ENCODE assay signal across 9 cellular contexts in genomic region chr9:124242331-124243194, GRCh38. TPM values are rescaled to one million over a fixed set of nuclear protein-coding genes. Genes with fewer than 3 reads are reported as not detected.
A peak's percentile ranks its signal among the peaks of the same experiment; 100 is the strongest.
DNase-seq lines count a peak whose midpoint lies in the region; ATAC-seq, FAIRE-seq and TF ChIP-seq lines count a peak whose summit lies in the region.
"Had no signal": no experiment of that assay in that cellular context is flagged by ENCODE, and none has a peak within 500 bp of the region (broad histone marks: within the 10 kb centered on the region; RNA-seq: fewer than 3 reads in every experiment).

No MANE protein-coding gene starts in this region.

- H3K4me1 ChIP-seq in kidney (ENCODE audit: control insufficient read depth in 1 of 2, insufficient read depth in 1 of 2, low read depth in 1 of 2, low read length in 2 of 2) (peaks cover 0 to 4% of the 10 kb centered on the region in 2 donors), subcutaneous abdominal adipose tissue (ENCODE audit: control insufficient read depth in 5 of 5, insufficient read depth in 5 of 5, low read length in 5 of 5) (peaks cover 5 to 28% (median 19%) of the 10 kb centered on the region in 5 donors)

- ATAC-seq in WTC11: peak; percentile 85
- no peak for ATAC-seq in HG03354 (IDR thresholded peaks at IDR 0.05; ENCODE audit: poor library complexity, severe bottlenecking, unreplicated experiment)
- ATAC-seq in GM19328 (IDR thresholded peaks at IDR 0.05; ENCODE audit: unreplicated experiment): no peak

- no peaks in the 10 kb centered on the region for H3K27me3 ChIP-seq in subcutaneous abdominal adipose tissue (ENCODE audit: control insufficient read depth in 5 of 5, insufficient read depth in 4 of 5, low read length in 5 of 5)

- H3K9me3 Mint-ChIP-seq in WTC11: no peaks in the 10 kb centered on the region

- peak overlapping the region; percentile 96 for H3K27ac Mint-ChIP-seq in WTC11

- CTCF ChIA-PET in WTC11 (lab: Charles Lee): interaction anchor here (1.1 to 1.8 kb wide), 2 partner anchors 78 to 116 kb away, joined by 4 to 6 read pairs; no protein-coding TSS in a partner anchor

- intact Hi-C loops in kidney (cut with DNase I): no loop called here

- POLR2A ChIA-PET in WTC11 (lab: Charles Lee): no interaction called here

- H3K4me3 ChIP-seq in HFF-Myc (replicated peaks; ENCODE audit: low read depth, low read length): peak overlapping the region; percentile 40
- peak overlapping the region; percentile 26 to 55 for H3K4me3 ChIP-seq in kidney (ENCODE audit: low read length in 2 of 2)
- peak overlapping the region; percentile 26 to 80 (median 55) for H3K4me3 ChIP-seq in subcutaneous abdominal adipose tissue (ENCODE audit: low read depth in 1 of 5, low read length in 5 of 5)

- no peak for TF ChIP-seq CTCF in HFF-Myc (IDR thresholded peaks at IDR 0.05; ENCODE audit: low read depth, low read length, missing control alignments)
- no peak for TF ChIP-seq CTCF in WTC11 (IDR thresholded peaks at IDR 0.05)
- no peak for TF ChIP-seq CTCF in kidney (IDR thresholded peaks at IDR 0.05; ENCODE audit: borderline replicate concordance, extremely low read depth, insufficient read depth)

- H3K9me3 ChIP-seq in kidney (ENCODE audit: control insufficient read depth in 1 of 2, low read length in 2 of 2) (no peaks in the 10 kb centered on the region), subcutaneous abdominal adipose tissue (ENCODE audit: control insufficient read depth in 5 of 5, low read length in 5 of 5) (no peaks in the 10 kb centered on the region)

- H3K9ac ChIP-seq in kidney (ENCODE audit: low read length in 2 of 2) (no peak overlapping the region), subcutaneous abdominal adipose tissue (ENCODE audit: low read length in 5 of 5) (peak overlapping the region in 2 of 5 donors; percentile 1 to 60)

- peak overlapping the region; percentile 61 for H3K4me3 Mint-ChIP-seq in WTC11

- H3K36me3 ChIP-seq in kidney (ENCODE audit: control insufficient read depth in 1 of 2, insufficient read depth in 2 of 2, low read length in 2 of 2) (no peaks in the 10 kb centered on the region), subcutaneous abdominal adipose tissue (ENCODE audit: control insufficient read depth in 5 of 5, insufficient read depth in 5 of 5, low read length in 5 of 5) (no peaks in the 10 kb centered on the region)

- H3K27ac ChIP-seq in kidney (ENCODE audit: low read depth in 2 of 2, low read length in 2 of 2) (peak overlapping the region in 1 of 2 donors; percentile 20), subcutaneous abdominal adipose tissue (ENCODE audit: low read depth, low read length) (no peak overlapping the region)

- H3K4me1 Mint-ChIP-seq in WTC11: peaks cover 21% of the 10 kb centered on the region

- H3K36me3 Mint-ChIP-seq in WTC11: no peaks in the 10 kb centered on the region

- FAIRE-seq in kidney (lab: Jason Lieb, UNC): no peak

- DNase-seq in HFF-Myc (ENCODE audit: extremely low read depth, low read depth): no peak
- peak; percentile 63 for DNase-seq in WTC11 (ENCODE audit: low spot score)
- no peak for DNase-seq in kidney
- DNase-seq in NK-92 (lab: John Stamatoyannopoulos, UW; ENCODE audit: unreplicated experiment): no peak
- DNase-seq in stimulated activated naive CD4-positive, alpha-beta T cell (lab: John Stamatoyannopoulos, UW): no peak
- DNase-seq: activated gamma-delta T cell treated with Interleukin-2 at 50 U/mL for 16 hours had no signal

- no peaks in the 10 kb centered on the region; the same call in 1 of the 2 replicates for H3K27me3 Mint-ChIP-seq in WTC11 (ENCODE audit: low read depth)

TF ChIP-seq in WTC11, 78 proteins besides CTCF, POLR2A, EP300 and RAD21:
- TF ChIP-seq ETV6 (CRISPR knock-in tag; IDR thresholded peaks at IDR 0.05): 0 out of 2 replicates have a peak, but pooled peaks have one; percentile 43
- no peak for TF ChIP-seq JAZF1 (CRISPR knock-in tag; IDR thresholded peaks at IDR 0.05)
- TF ChIP-seq ZNF396 (CRISPR knock-in tag; IDR thresholded peaks at IDR 0.05; ENCODE audit: borderline replicate concordance): 0 out of 2 replicates have a peak, but pooled peaks have one; percentile 10

RNA-seq across cellular contexts. Expression of gene NEK6, which starts 15.2 kb away (rescaled TPM):
- 19.2 to 23.0 TPM (median 21.4 TPM) in 3 replicates for total RNA-seq in WTC11 (2021)
- total RNA-seq in kidney: 82.1 TPM
- polyA plus RNA-seq in kidney (ENCODE audit: insufficient read depth, low read depth, low replicate concordance): 14.9 TPM
